In genomic region chr3:195580733-195581443, GRCh38 we compare ENCODE assay signal across 13 cellular contexts. TPM values are rescaled to one million over a fixed set of nuclear protein-coding genes. Genes with fewer than 3 reads are reported as not detected.
DNase-seq lines count a peak whose midpoint lies in the region; ATAC-seq and TF ChIP-seq lines count a peak whose summit lies in the region.
"Had no signal": no experiment of that assay in that cellular context is flagged by ENCODE, and none has a peak within 500 bp of the region (broad histone marks: within the 10 kb centered on the region; RNA-seq: fewer than 3 reads in every experiment).

No MANE protein-coding gene starts in this region.

- TF ChIP-seq CTCF in neural cell (IDR thresholded peaks at IDR 0.05; ENCODE audit: poor library complexity, severe bottlenecking) = no peak
- no peak for TF ChIP-seq CTCF in SK-N-SH (IDR thresholded peaks at IDR 0.05)

- H3K9me2 ChIP-seq in neural cell (ENCODE audit: insufficient read depth, low read length) (no peaks in the 10 kb centered on the region), SK-N-SH (no peaks in the 10 kb centered on the region)

- H3K9ac ChIP-seq in neural cell (ENCODE audit: low read length) (peak overlapping the region; percentile 51), SK-N-SH (no peak overlapping the region)

- H4K20me1 ChIP-seq in neural cell (ENCODE audit: insufficient read depth) (no peaks in the 10 kb centered on the region), SK-N-SH (ENCODE audit: insufficient read depth) (no peaks in the 10 kb centered on the region)

- CTCF ChIA-PET in SK-N-SH (lab: Yijun Ruan, JAX) = interaction anchor here (0.8 to 1.3 kb wide), 2 partner anchors 25 to 909 kb away, joined by 3 read pairs; partner anchors contain the start of gene LSG1

- 50% methylated on average over 6 of the region's 6 CpGs for WGBS in SK-N-SH (ENCODE audit: low lambda C conversion rate)

- DNase-seq in AG08395 (ENCODE audit: low spot score) (peak; percentile 50), NCI-H2227 (lab: John Stamatoyannopoulos, UW; ENCODE audit: unreplicated experiment) (peak; percentile 12), epidermal melanocyte (ENCODE audit: insufficient read length, low spot score) (peak; percentile 48), 8988T (no peak), SK-N-SH (no peak)
- DNase-seq in effector CD8-positive, alpha-beta T cell (lab: John Stamatoyannopoulos, UW) = no peak
- DNase-seq: CD8-positive, alpha-beta T cell; endodermal cell; left lung; NCI-H1417; right lobe of liver had no signal

- H3K9me3 ChIP-seq in neural cell (ENCODE audit: low read length) = no peaks in the 10 kb centered on the region
- no peaks in the 10 kb centered on the region for H3K9me3 ChIP-seq in SK-N-SH
- H3K9me3 ChIP-seq: left lung, right lobe of liver had no signal

- no peaks in the 10 kb centered on the region for H3F3A ChIP-seq in neural cell (ENCODE audit: insufficient read depth, low read length, poor library complexity, severe bottlenecking)
- H3F3A ChIP-seq in SK-N-SH (replicated peaks; ENCODE audit: insufficient read depth) = peaks cover 3% of the 10 kb centered on the region

- H3K4me3 ChIP-seq in neural cell (ENCODE audit: low read length) = peak overlapping the region; percentile 20
- H3K4me3 ChIP-seq in SK-N-SH (ENCODE audit: low read depth in 2 of 2, low read length in 1 of 2) = no peak overlapping the region
- H3K4me3 ChIP-seq: left lung, right lobe of liver had no signal

- TF ChIP-seq RAD21 in neural cell (conservative IDR thresholded peaks at IDR 0.05) (no peak), SK-N-SH (IDR thresholded peaks at IDR 0.05; ENCODE audit: low read length) (no peak)

- H3K36me3 ChIP-seq in neural cell (ENCODE audit: insufficient read depth, low read length) (no peaks in the 10 kb centered on the region), SK-N-SH (replicated peaks in 1 of 2; ENCODE audit: control insufficient read depth in 1 of 2, insufficient read depth in 2 of 2, low read length in 1 of 2) (no peaks in the 10 kb centered on the region)
- H3K36me3 ChIP-seq: left lung, right lobe of liver had no signal

- H3K4me2 ChIP-seq in neural cell (ENCODE audit: low read length) = no peak overlapping the region
- H3K4me2 ChIP-seq in SK-N-SH = no peak overlapping the region

- H3K4me1 ChIP-seq in SK-N-SH (ENCODE audit: control insufficient read depth in 1 of 2, insufficient read depth in 2 of 2, low read depth in 1 of 2, low read length in 1 of 2) = no peaks in the 10 kb centered on the region
- H3K4me1 ChIP-seq: left lung, right lobe of liver had no signal

- no peaks in the 10 kb centered on the region for H3K27me3 ChIP-seq in neural cell (ENCODE audit: insufficient read depth, low read depth, low read length)
- no peaks in the 10 kb centered on the region for H3K27me3 ChIP-seq in SK-N-SH (ENCODE audit: insufficient read depth)
- H3K27me3 ChIP-seq: right lobe of liver had no signal

- H3K27ac ChIP-seq in neural cell (ENCODE audit: low read length) = peak overlapping the region; percentile 70
- no peak overlapping the region for H3K27ac ChIP-seq in SK-N-SH (ENCODE audit: low read depth in 2 of 2, low read length in 1 of 2)
- H3K27ac ChIP-seq: left lung, right lobe of liver had no signal

- POLR2A ChIA-PET in SK-N-SH (lab: Yijun Ruan, JAX) = interaction anchor here (0.8 kb wide), 1 partner anchor 10 kb away, joined by 3 read pairs; no protein-coding TSS in a partner anchor

- H3K79me2 ChIP-seq in neural cell (replicated peaks; ENCODE audit: insufficient read depth, low read length) (no peaks in the 10 kb centered on the region), SK-N-SH (ENCODE audit: insufficient read depth) (no peaks in the 10 kb centered on the region)

- TF ChIP-seq EP300 in neural cell (conservative IDR thresholded peaks at IDR 0.05; ENCODE audit: poor library complexity, severe bottlenecking) = no peak
- TF ChIP-seq EP300 in SK-N-SH (IDR thresholded peaks at IDR 0.05; ENCODE audit: borderline replicate concordance in 1 of 2, low read depth in 1 of 2, low read length in 1 of 2) = no peak

- H2AFZ ChIP-seq in neural cell (ENCODE audit: low read depth, low read length) (peak overlapping the region; percentile 58), SK-N-SH (ENCODE audit: low read depth) (no peak overlapping the region)

- no peak for ATAC-seq in HG02571 (IDR thresholded peaks at IDR 0.05; ENCODE audit: unreplicated experiment)
- ATAC-seq: CD8-positive, alpha-beta T cell; left lung; right lobe of liver had no signal

TF ChIP-seq in neural cell, 6 proteins besides CTCF, POLR2A, EP300 and RAD21:
- no peak for TF ChIP-seq MXI1 (conservative IDR thresholded peaks at IDR 0.05; ENCODE audit: poor library complexity, severe bottlenecking)
- peak; percentile 59 for TF ChIP-seq POLR2AphosphoS5 (IDR thresholded peaks at IDR 0.05)
- TF ChIP-seq REST (IDR thresholded peaks at IDR 0.05; ENCODE audit: borderline replicate concordance) = no peak
- TF ChIP-seq SMC3 (conservative IDR thresholded peaks at IDR 0.05; ENCODE audit: poor library complexity) = no peak

TF ChIP-seq in SK-N-SH, 30 proteins besides CTCF, POLR2A, EP300 and RAD21:
- TF ChIP-seq YY1 (IDR thresholded peaks at IDR 0.05; ENCODE audit: low read depth) (no peak), SIN3A (IDR thresholded peaks at IDR 0.05; ENCODE audit: borderline replicate concordance, low read depth, low read length) (no peak), USF1 (IDR thresholded peaks at IDR 0.05; ENCODE audit: borderline replicate concordance, low read depth) (no peak), CHD2 (IDR thresholded peaks at IDR 0.05; ENCODE audit: low read length, partially characterized antibody) (no peak), RCOR1 (IDR thresholded peaks at IDR 0.05; ENCODE audit: low read length) (no peak), JUND (IDR thresholded peaks at IDR 0.05) (no peak), TCF12 (IDR thresholded peaks at IDR 0.05) (no peak), RFX5 (IDR thresholded peaks at IDR 0.05; ENCODE audit: low read length) (no peak), FOXM1 (IDR thresholded peaks at IDR 0.05; ENCODE audit: low read depth) (no peak), NRF1 (IDR thresholded peaks at IDR 0.05; ENCODE audit: low read depth, low read length) (no peak), TEAD4 (IDR thresholded peaks at IDR 0.05; ENCODE audit: borderline replicate concordance, insufficient read depth) (no peak), REST (IDR thresholded peaks at IDR 0.05; ENCODE audit: low read depth, low read length) (no peak)
- TF ChIP-seq, protein P1, sequence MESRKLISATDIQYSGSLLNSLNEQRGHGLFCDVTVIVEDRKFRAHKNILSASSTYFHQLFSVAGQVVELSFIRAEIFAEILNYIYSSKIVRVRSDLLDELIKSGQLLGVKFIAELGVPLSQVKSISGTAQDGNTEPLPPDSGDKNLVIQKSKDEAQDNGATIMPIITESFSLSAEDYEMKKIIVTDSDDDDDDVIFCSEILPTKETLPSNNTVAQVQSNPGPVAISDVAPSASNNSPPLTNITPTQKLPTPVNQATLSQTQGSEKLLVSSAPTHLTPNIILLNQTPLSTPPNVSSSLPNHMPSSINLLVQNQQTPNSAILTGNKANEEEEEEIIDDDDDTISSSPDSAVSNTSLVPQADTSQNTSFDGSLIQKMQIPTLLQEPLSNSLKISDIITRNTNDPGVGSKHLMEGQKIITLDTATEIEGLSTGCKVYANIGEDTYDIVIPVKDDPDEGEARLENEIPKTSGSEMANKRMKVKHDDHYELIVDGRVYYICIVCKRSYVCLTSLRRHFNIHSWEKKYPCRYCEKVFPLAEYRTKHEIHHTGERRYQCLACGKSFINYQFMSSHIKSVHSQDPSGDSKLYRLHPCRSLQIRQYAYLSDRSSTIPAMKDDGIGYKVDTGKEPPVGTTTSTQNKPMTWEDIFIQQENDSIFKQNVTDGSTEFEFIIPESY (IDR thresholded peaks at IDR 0.05; ENCODE audit: borderline replicate concordance, low read depth) = no peak

RNA-seq across cellular contexts. Expression of gene APOD, which starts 2.9 kb away (rescaled TPM):
- polyA plus RNA-seq in neural cell = not detected in 2 replicates
- not detected in 2 replicates for polyA minus RNA-seq in neural cell
- 0.05 TPM in 1 of 2 replicates, not detected in the other for polyA plus RNA-seq in SK-N-SH (2012; rRNA removed)
- 0.10 and 0.12 TPM in 2 replicates for polyA plus RNA-seq in SK-N-SH (2012; cell fraction: cytosol; rRNA removed)
- not detected in 2 replicates for polyA plus RNA-seq in SK-N-SH (2012; cell fraction: nucleus; rRNA removed)

RNA-seq across cellular contexts. Expression of gene PPP1R2, which starts 37.8 kb away (rescaled TPM):
- 96.8 and 113 TPM in 2 replicates for polyA plus RNA-seq in neural cell
- 128 and 134 TPM in 2 replicates for polyA minus RNA-seq in neural cell
- 6.9 and 8.1 TPM in 2 replicates for polyA plus RNA-seq in SK-N-SH (2012; rRNA removed)
- polyA plus RNA-seq in SK-N-SH (2012; cell fraction: cytosol; rRNA removed) = 8.5 and 11.4 TPM in 2 replicates
- 8.0 and 9.9 TPM in 2 replicates for polyA plus RNA-seq in SK-N-SH (2012; cell fraction: nucleus; rRNA removed)

Comparison
In these comparisons a context has a peak if more than half of its experiments do, and no peak if none do; other contexts are left out.
1. DNase-seq: peak in AG08395 (single experiment), NCI-H2227 (single experiment) and epidermal melanocyte (single experiment); none in 8988T (single experiment), effector CD8-positive, alpha-beta T cell (single experiment) and SK-N-SH (single experiment).